8 cellular contexts compared by ENCODE assay signal in genomic region chr19:58033741-58034475, GRCh38. TPM values are rescaled to one million over a fixed set of nuclear protein-coding genes. Genes with fewer than 3 reads are reported as not detected.
A peak's percentile ranks its signal among the peaks of the same experiment; 100 is the strongest.
DNase-seq lines count a peak whose midpoint lies in the region; ATAC-seq and TF ChIP-seq lines count a peak whose summit lies in the region.

ZSCAN1 (plus strand) TSS chr19:58034025; CDS start chr19:58037837, 3,812 bp downstream.

- peak; percentile 50 to 60 for DNase-seq in NCI-H187 (lab: John Stamatoyannopoulos, UW)
- DNase-seq in NCI-H187 treated with DMSO at 0.1 percent for 48 hours (lab: John Stamatoyannopoulos, UW) = no peak
- peak; percentile 56 to 64 for DNase-seq in activated T-cell treated with anti-CD3 and anti-CD28 coated beads, Interleukin-2, amount 50 U/mL, for 72 hours
- DNase-seq in Right ventricle myocardium superior = peak; percentile 91
- DNase-seq in omental fat pad (ENCODE audit: low spot score) = peak; percentile 38
- no peak for DNase-seq in 8988T
- no peak for DNase-seq in RWPE1 (ENCODE audit: low spot score)

- intact Hi-C loops in Right ventricle myocardium superior (cut with DNase I) = no loop called here

- no peak within 1 kb of the TSS for H3K27ac Mint-ChIP-seq in activated T-cell treated with anti-CD3 and anti-CD28 coated beads, Interleukin-2, amount 50 U/mL, for 72 hours

- peak within 1 kb of the TSS; percentile 23 to 37 for H3K4me3 Mint-ChIP-seq in activated T-cell treated with anti-CD3 and anti-CD28 coated beads, Interleukin-2, amount 50 U/mL, for 72 hours

- ATAC-seq in activated T-cell treated with anti-CD3 and anti-CD28 coated beads, Interleukin-2, amount 50 U/mL, for 72 hours (replicated peaks in 1 of 2) = peak; percentile 78
- ATAC-seq in Right ventricle myocardium superior (ENCODE audit: poor library complexity) (peak; percentile 99), omental fat pad (ENCODE audit: low FRiP score) (no peak), GM21526 (IDR thresholded peaks at IDR 0.05; ENCODE audit: low FRiP score, unreplicated experiment) (no peak)

- H3K36me3 Mint-ChIP-seq in activated T-cell treated with anti-CD3 and anti-CD28 coated beads, Interleukin-2, amount 50 U/mL, for 72 hours (ENCODE audit: insufficient read depth in 2 of 2) = peaks cover 22 to 29% of the 10 kb centered on the region in 2 donors

- H3K4me1 Mint-ChIP-seq in activated T-cell treated with anti-CD3 and anti-CD28 coated beads, Interleukin-2, amount 50 U/mL, for 72 hours (ENCODE audit: low read depth) = no peaks in the 10 kb centered on the region

- no peak within 1 kb of the TSS for H3K27ac ChIP-seq in RWPE1

- peaks cover 9% of the 10 kb centered on the region for H3K27me3 Mint-ChIP-seq in activated T-cell treated with anti-CD3 and anti-CD28 coated beads, Interleukin-2, amount 50 U/mL, for 72 hours (ENCODE audit: low read depth)

- POLR2A ChIA-PET in RWPE1 (lab: Yijun Ruan, JAX; ENCODE audit: low non-redundant PET) = no interaction called here

- peaks cover 15 to 26% of the 10 kb centered on the region in 2 donors for H3K9me3 Mint-ChIP-seq in activated T-cell treated with anti-CD3 and anti-CD28 coated beads, Interleukin-2, amount 50 U/mL, for 72 hours

- TF ChIP-seq CTCF in omental fat pad (IDR thresholded peaks at IDR 0.05) (no peak), RWPE1 (conservative IDR thresholded peaks at IDR 0.05; ENCODE audit: low read depth) (no peak)

- CTCF ChIA-PET in RWPE1 (lab: Yijun Ruan, JAX) = no interaction called here

RNA-seq across cellular contexts. Expression of gene ZSCAN1, which starts in this region (rescaled TPM):
- total RNA-seq in activated T-cell treated with anti-CD3 and anti-CD28 coated beads, Interleukin-2, amount 50 U/mL, for 72 hours = not detected
- not detected for total RNA-seq in Right ventricle myocardium superior
- total RNA-seq in omental fat pad = not detected

Comparison
In these comparisons a context has a peak if more than half of its experiments do, and no peak if none do; other contexts are left out.
1. DNase-seq: peak in NCI-H187 (2 of 2); none in NCI-H187 treated with DMSO at 0.1 percent for 48 hours (single experiment), 8988T (single experiment) and RWPE1 (single experiment).
2. Peak in DNase-seq and ATAC-seq in activated T-cell treated with anti-CD3 and anti-CD28 coated beads, Interleukin-2, amount 50 U/mL, for 72 hours; RNA of the gene not detected or under 1 TPM.
3. Peak in DNase-seq and ATAC-seq in Right ventricle myocardium superior; RNA of the gene not detected or under 1 TPM.
4. Peak in DNase-seq in omental fat pad; RNA of the gene not detected or under 1 TPM.